ENCODE assay signal across 1 cellular context in genomic region chr18:64097497-64097896, GRCh38.
TF ChIP-seq lines count a peak whose summit lies in the region.

No MANE protein-coding gene starts in this region.

TF ChIP-seq in liver, 16 proteins besides CTCF, POLR2A, EP300 and RAD21 (continued from another document):
- no peak for TF ChIP-seq REST (IDR thresholded peaks at IDR 0.05)
- no peak for TF ChIP-seq HNF4A (conservative IDR thresholded peaks at IDR 0.05)
- no peak for TF ChIP-seq TAF1 (conservative IDR thresholded peaks at IDR 0.05)
- TF ChIP-seq MAX (IDR thresholded peaks at IDR 0.05): no peak
- no peak for TF ChIP-seq HNF4G (IDR thresholded peaks at IDR 0.05)
- TF ChIP-seq YY1 (IDR thresholded peaks at IDR 0.05): no peak
- TF ChIP-seq FOXA2 (IDR thresholded peaks at IDR 0.05): no peak
- no peak for TF ChIP-seq ZBTB33 (IDR thresholded peaks at IDR 0.05)
- no peak for TF ChIP-seq FOXA1 (IDR thresholded peaks at IDR 0.05)
- TF ChIP-seq SP1 (IDR thresholded peaks at IDR 0.05): no peak
- TF ChIP-seq JUND (IDR thresholded peaks at IDR 0.05): no peak
- TF ChIP-seq EGR1 (IDR thresholded peaks at IDR 0.05; ENCODE audit: low read depth in 2 of 2): no peak
- TF ChIP-seq RXRA (IDR thresholded peaks at IDR 0.05): no peak
